In the genomic region with DNA sequence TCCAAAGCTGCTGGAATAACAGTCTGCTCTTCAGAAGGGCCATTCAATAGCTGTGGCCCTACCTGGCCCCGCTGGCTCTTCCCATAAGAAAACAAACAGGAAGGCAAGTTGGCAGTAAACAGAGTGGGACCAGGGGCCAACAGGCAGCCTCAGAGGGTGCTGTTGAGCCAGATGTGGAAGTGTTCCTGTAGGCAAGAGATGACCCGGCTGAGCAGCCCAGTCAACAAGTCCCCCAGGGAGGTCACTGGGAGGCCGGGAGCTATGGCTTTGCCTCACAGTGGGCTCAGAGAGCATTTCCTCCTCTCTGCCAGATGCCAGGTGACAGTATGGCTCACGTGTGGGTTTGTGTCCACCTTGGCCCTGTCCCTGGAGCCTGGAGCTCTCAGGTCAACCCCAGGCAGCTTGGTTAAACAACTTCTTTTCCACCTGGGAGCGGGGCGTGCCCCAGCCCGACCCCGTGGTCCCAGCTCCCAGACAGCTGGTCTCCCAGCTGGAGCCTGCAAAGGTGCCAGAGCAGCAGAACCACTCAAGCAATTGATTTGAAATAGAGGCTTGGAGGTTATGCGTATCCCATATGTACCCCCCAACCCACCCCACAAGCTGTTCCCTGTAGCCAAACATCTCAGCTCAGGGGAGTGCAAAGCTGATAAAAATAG, we compare ENCODE assay signal across 15 cellular contexts.
DNase-seq lines count a peak whose midpoint lies in the region; ATAC-seq lines count a peak whose summit lies in the region.
"Had no signal": no experiment of that assay in that cellular context is flagged by ENCODE, and none has a peak within 500 bp of the region (broad histone marks: within the 10 kb centered on the region; RNA-seq: fewer than 3 reads in every experiment).

No MANE protein-coding gene starts in this region.

- ATAC-seq in GM21528 (IDR thresholded peaks at IDR 0.05; ENCODE audit: low FRiP score, unreplicated experiment) (no peak), GM18867 (IDR thresholded peaks at IDR 0.05; ENCODE audit: unreplicated experiment) (no peak)

- DNase-seq in NCI-H146 (lab: John Stamatoyannopoulos, UW): peak; percentile 29
- no peak for DNase-seq in NCI-H146 treated with DMSO at 0.1 percent for 48 hours (lab: John Stamatoyannopoulos, UW; ENCODE audit: unreplicated experiment)
- peak; percentile 92 for DNase-seq in DMS 273 (lab: John Stamatoyannopoulos, UW; ENCODE audit: unreplicated experiment)
- DNase-seq in NCI-H446 (lab: John Stamatoyannopoulos, UW): peak; percentile 36 to 70
- DNase-seq in islet precursor cell: peak; percentile 51
- DNase-seq in anterior cingulate cortex (lab: John Stamatoyannopoulos, UW): no peak
- DNase-seq: 8988T, DMS79, KBM-7, NCI-H1048, NCI-H1930, NCI-H526 treated with DMSO at 0.1 percent for 48 hours, SHP77 treated with DMSO at 0.1 percent for 48 hours had no signal

Comparison
In these comparisons a context has a peak if more than half of its experiments do, and no peak if none do; other contexts are left out.
1. DNase-seq: peak in NCI-H146 (single experiment), DMS 273 (single experiment), NCI-H446 (2 of 2) and islet precursor cell (single experiment); none in NCI-H146 treated with DMSO at 0.1 percent for 48 hours (single experiment) and anterior cingulate cortex (0 of 58).